In the genomic region with DNA sequence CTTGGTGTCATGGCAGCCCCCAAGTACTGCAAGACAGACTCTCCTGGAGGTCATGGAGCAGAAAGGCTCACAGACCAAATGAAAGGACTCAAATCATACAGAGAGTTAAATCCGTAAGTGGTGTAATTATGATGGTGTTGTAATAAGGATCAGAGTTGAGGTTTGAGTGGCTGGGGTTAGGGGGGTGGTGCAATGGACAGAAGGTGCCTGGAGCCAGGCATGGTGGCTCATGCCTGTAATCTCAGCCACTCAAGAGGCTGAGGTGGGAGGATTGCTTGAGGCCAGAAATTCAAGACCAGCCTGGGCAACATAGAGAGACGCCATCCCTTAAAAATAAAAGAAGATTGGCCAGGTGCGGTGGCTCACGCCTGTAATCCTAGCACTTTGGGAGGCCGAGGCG, we compare ENCODE assay signal across 28 cellular contexts. TPM values are rescaled to one million over a fixed set of nuclear protein-coding genes. Genes with fewer than 3 reads are reported as not detected.
"Had no signal": no experiment of that assay in that cellular context is flagged by ENCODE, and none has a peak within 500 bp of the region (broad histone marks: within the 10 kb centered on the region; RNA-seq: fewer than 3 reads in every experiment).

No MANE protein-coding gene starts in this region.

- H3K4me1 ChIP-seq: ascending aorta, tibial artery had no signal

- H3K4me3 ChIP-seq: ascending aorta, lung, ovary, skin epidermis, tibial artery had no signal

- H3K27ac ChIP-seq: ascending aorta, brain microvascular endothelial cell, ovary, skin epidermis, tibial artery had no signal

- H3K9me3 ChIP-seq: ascending aorta, ovary, tibial artery had no signal

- H3K27me3 ChIP-seq: ascending aorta, brain microvascular endothelial cell, ovary, tibial artery had no signal

- DNase-seq: activated CD4-positive, alpha-beta T cell treated with anti-CD3 and anti-CD28 coated beads for 1 hour; activated CD4-positive, alpha-beta T cell treated with anti-CD3 and anti-CD28 coated beads, Interleukin-2, amount 50 U/mL, for 1 hour; activated T-cell treated with anti-CD3 and anti-CD28 coated beads, Interleukin-2, amount 50 U/mL, for 24 hours; brain microvascular endothelial cell; caudate nucleus; dermis blood vessel endothelial cell; effector CD8-positive, alpha-beta T cell; erythroblast; foreskin fibroblast; naive thymus-derived CD8-positive, alpha-beta T cell; ovary; stimulated activated CD4-positive, alpha-beta T cell treated with anti-CD3 and anti-CD28 coated beads, Interleukin-2, amount 100 ng/mL, for 24 hours; stimulated activated naive CD8-positive, alpha-beta T cell treated with anti-CD3 and anti-CD28 coated beads, Interleukin-15, amount 100 ng/mL, for 72 hours had no signal

- H3K36me3 ChIP-seq: ascending aorta, brain microvascular endothelial cell, ovary, tibial artery had no signal

- ATAC-seq: activated naive CD4-positive, alpha-beta T cell treated with anti-CD3 and anti-CD28 coated beads, Interleukin-2, amount 50 U/mL, for 72 hours; activated T-helper 17 cell treated with anti-CD3 and anti-CD28 coated beads, Interleukin-2, amount 50 U/mL, for 72 hours; left lobe of liver; naive thymus-derived CD8-positive, alpha-beta T cell; right cardiac atrium; stimulated activated effector memory CD8-positive, alpha-beta T cell treated with anti-CD3 and anti-CD28 coated beads, Interleukin-12 subunit alpha, Interleukin-12 subunit beta, amount 100 ng/mL, for 72 hours; stimulated activated naive CD8-positive, alpha-beta T cell treated with anti-CD3 and anti-CD28 coated beads, Interleukin-15, amount 100 ng/mL, for 72 hours had no signal

RNA-seq across cellular contexts. Expression of a gene that starts 18.7 kb away (rescaled TPM):
- total RNA-seq: activated naive CD4-positive, alpha-beta T cell treated with anti-CD3 and anti-CD28 coated beads, Interleukin-2, amount 50 U/mL, for 72 hours; activated T-helper 17 cell treated with anti-CD3 and anti-CD28 coated beads, Interleukin-2, amount 50 U/mL, for 72 hours; ascending aorta; dermis blood vessel endothelial cell; left lobe of liver; naive thymus-derived CD8-positive, alpha-beta T cell; pulmonary artery endothelial cell; urinary bladder had no signal
- polyA plus RNA-seq: fibroblast of lung; naive thymus-derived CD8-positive, alpha-beta T cell had no signal

RNA-seq across cellular contexts. Expression of a gene that starts 21.8 kb away (rescaled TPM):
- total RNA-seq: activated naive CD4-positive, alpha-beta T cell treated with anti-CD3 and anti-CD28 coated beads, Interleukin-2, amount 50 U/mL, for 72 hours; activated T-helper 17 cell treated with anti-CD3 and anti-CD28 coated beads, Interleukin-2, amount 50 U/mL, for 72 hours; dermis blood vessel endothelial cell; fibroblast of lung; kidney epithelial cell; left lobe of liver; mesothelial cell of epicardium; naive thymus-derived CD8-positive, alpha-beta T cell; pulmonary artery endothelial cell; right cardiac atrium; urinary bladder had no signal
- polyA plus RNA-seq: adipose tissue; fibroblast of lung; naive thymus-derived CD8-positive, alpha-beta T cell; ovary; right cardiac atrium; urinary bladder had no signal

RNA-seq across cellular contexts. Expression of a gene that starts 48.1 kb away (rescaled TPM):
- total RNA-seq: ascending aorta had no signal
